In genomic region chr4:189869236-189869635, GRCh38 we compare ENCODE assay signal across 36 cellular contexts.
"Had no signal": no experiment of that assay in that cellular context is flagged by ENCODE, and none has a peak within 500 bp of the region (broad histone marks: within the 10 kb centered on the region; RNA-seq: fewer than 3 reads in every experiment).

No MANE protein-coding gene starts in this region.

- DNase-seq: Karpas-422, Kasumi-1, MG63, MM.1S, MV-4-11, NCI-H1048, NCI-H1092, NCI-H1092 treated with DMSO at 0.1 percent for 48 hours, NCI-H1105, NCI-H1105 treated with DMSO at 0.1 percent for 48 hours, NCI-H1417, NCI-H1417 treated with DMSO at 0.1 percent for 48 hours, NCI-H1436, NCI-H1436 treated with DMSO at 0.1 percent for 48 hours, NCI-H146, NCI-H1694, NCI-H1694 treated with DMSO at 0.1 percent for 48 hours, NCI-H187, NCI-H187 treated with DMSO at 0.1 percent for 48 hours, NCI-H1930, NCI-H2029, NCI-H2029 treated with DMSO at 0.1 percent for 48 hours, NCI-H2081, NCI-H2081 treated with DMSO at 0.1 percent for 48 hours, NCI-H2107, NCI-H2171, NCI-H2171 treated with DMSO at 0.1 percent for 48 hours, NCI-H2227 treated with DMSO at 0.1 percent for 48 hours, NCI-H226, NCI-H345, NCI-H446, NCI-H446 treated with DMSO at 0.1 percent for 48 hours, NCI-H510A, NCI-H510A treated with DMSO at 0.1 percent for 48 hours, NCI-H524, NCI-H524 treated with DMSO at 0.1 percent for 48 hours had no signal

- H3K36me3 ChIP-seq: MG63 had no signal

- H3K4me3 ChIP-seq: MG63 had no signal

- H3K9me3 ChIP-seq: MG63 had no signal

- H3K27me3 ChIP-seq: MG63 had no signal
